ENCODE assay signal across 1 cellular context in the genomic region with DNA sequence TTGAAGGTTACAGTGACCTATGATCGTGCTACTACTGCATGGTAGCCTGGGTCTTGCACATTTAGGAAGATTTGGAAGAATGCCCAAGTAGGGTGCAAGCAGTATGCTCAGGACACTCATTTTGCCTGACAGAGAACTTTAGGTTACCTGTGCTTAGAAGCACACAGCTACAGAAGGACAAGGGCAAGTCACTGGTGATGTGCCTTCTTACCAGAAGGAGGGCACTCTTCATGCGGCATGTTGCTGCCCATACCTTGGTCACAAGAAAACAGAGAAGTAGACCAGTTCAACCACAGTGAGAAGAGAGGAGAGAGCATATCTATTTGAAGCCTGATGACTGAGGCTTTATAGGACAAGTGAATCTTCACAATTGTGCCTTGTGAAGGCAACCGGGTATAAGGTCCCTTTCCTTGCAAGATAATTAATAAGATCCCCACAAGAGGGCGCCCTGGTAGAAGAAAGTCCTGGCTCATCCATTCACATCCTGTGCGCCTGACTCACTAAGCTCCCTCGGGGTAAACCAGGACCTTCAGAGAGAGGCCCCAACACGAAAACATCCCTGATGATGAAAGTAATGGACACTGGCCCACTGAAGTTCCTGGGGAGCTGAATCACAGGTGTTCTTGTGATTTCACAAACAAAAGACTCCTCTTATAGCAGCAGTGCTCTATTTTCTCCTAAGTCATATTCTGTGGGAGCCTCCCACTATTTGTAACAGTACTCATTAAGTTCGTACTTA.
TF ChIP-seq lines count a peak whose summit lies in the region.

No MANE protein-coding gene starts in this region.

TF ChIP-seq in H1, 55 proteins besides CTCF, POLR2A, EP300 and RAD21:
- TF ChIP-seq CEBPB (IDR thresholded peaks at IDR 0.05; ENCODE audit: low read depth, low read length) = 0 out of 2 replicates have a peak, but pooled peaks have one; percentile 5
- TF ChIP-seq CBX5 (IDR thresholded peaks at IDR 0.05; ENCODE audit: low read depth, low read length) = no peak
- TF ChIP-seq JUND (IDR thresholded peaks at IDR 0.05; ENCODE audit: low read length) = peak; percentile 63; the same call in 1 of the 2 replicates
- TF ChIP-seq SIX5 (IDR thresholded peaks at IDR 0.05; ENCODE audit: low read depth, low read length) = no peak
- TF ChIP-seq E2F6 (IDR thresholded peaks at IDR 0.05) = no peak
- no peak for TF ChIP-seq POLR2AphosphoS5 (IDR thresholded peaks at IDR 0.05; ENCODE audit: low read depth, low read length)
- no peak for TF ChIP-seq SIN3A (conservative IDR thresholded peaks at IDR 0.05 in 1 of 2, IDR thresholded peaks at IDR 0.05 in 1 of 2; ENCODE audit: low read depth in 1 of 2, low read length in 2 of 2)
- no peak for TF ChIP-seq FOSL1 (IDR thresholded peaks at IDR 0.05; ENCODE audit: insufficient read depth, low read depth, low read length)
- no peak for TF ChIP-seq RBBP5 (IDR thresholded peaks at IDR 0.05; ENCODE audit: borderline replicate concordance, low read depth, low read length)
- no peak for TF ChIP-seq TBP (IDR thresholded peaks at IDR 0.05; ENCODE audit: low read depth, low read length)
- TF ChIP-seq NANOG (IDR thresholded peaks at IDR 0.05; ENCODE audit: insufficient read depth, low read depth, low read length, poor library complexity, severe bottlenecking) = no peak
- TF ChIP-seq YY1 (IDR thresholded peaks at IDR 0.05; ENCODE audit: low read depth, low read length) = peak; percentile 32; the same call in 1 of the 2 replicates
- TF ChIP-seq SP1 (IDR thresholded peaks at IDR 0.05; ENCODE audit: low read depth, low read length) = no peak
- TF ChIP-seq HDAC2 (IDR thresholded peaks at IDR 0.05; ENCODE audit: borderline replicate concordance in 1 of 2, low read depth in 2 of 2, low read length in 2 of 2) = no peak
- no peak for TF ChIP-seq CBX8 (IDR thresholded peaks at IDR 0.05; ENCODE audit: borderline replicate concordance, low read depth, low read length)
- no peak for TF ChIP-seq POU5F1 (IDR thresholded peaks at IDR 0.05; ENCODE audit: low read depth, low read length)
- TF ChIP-seq, protein P1, sequence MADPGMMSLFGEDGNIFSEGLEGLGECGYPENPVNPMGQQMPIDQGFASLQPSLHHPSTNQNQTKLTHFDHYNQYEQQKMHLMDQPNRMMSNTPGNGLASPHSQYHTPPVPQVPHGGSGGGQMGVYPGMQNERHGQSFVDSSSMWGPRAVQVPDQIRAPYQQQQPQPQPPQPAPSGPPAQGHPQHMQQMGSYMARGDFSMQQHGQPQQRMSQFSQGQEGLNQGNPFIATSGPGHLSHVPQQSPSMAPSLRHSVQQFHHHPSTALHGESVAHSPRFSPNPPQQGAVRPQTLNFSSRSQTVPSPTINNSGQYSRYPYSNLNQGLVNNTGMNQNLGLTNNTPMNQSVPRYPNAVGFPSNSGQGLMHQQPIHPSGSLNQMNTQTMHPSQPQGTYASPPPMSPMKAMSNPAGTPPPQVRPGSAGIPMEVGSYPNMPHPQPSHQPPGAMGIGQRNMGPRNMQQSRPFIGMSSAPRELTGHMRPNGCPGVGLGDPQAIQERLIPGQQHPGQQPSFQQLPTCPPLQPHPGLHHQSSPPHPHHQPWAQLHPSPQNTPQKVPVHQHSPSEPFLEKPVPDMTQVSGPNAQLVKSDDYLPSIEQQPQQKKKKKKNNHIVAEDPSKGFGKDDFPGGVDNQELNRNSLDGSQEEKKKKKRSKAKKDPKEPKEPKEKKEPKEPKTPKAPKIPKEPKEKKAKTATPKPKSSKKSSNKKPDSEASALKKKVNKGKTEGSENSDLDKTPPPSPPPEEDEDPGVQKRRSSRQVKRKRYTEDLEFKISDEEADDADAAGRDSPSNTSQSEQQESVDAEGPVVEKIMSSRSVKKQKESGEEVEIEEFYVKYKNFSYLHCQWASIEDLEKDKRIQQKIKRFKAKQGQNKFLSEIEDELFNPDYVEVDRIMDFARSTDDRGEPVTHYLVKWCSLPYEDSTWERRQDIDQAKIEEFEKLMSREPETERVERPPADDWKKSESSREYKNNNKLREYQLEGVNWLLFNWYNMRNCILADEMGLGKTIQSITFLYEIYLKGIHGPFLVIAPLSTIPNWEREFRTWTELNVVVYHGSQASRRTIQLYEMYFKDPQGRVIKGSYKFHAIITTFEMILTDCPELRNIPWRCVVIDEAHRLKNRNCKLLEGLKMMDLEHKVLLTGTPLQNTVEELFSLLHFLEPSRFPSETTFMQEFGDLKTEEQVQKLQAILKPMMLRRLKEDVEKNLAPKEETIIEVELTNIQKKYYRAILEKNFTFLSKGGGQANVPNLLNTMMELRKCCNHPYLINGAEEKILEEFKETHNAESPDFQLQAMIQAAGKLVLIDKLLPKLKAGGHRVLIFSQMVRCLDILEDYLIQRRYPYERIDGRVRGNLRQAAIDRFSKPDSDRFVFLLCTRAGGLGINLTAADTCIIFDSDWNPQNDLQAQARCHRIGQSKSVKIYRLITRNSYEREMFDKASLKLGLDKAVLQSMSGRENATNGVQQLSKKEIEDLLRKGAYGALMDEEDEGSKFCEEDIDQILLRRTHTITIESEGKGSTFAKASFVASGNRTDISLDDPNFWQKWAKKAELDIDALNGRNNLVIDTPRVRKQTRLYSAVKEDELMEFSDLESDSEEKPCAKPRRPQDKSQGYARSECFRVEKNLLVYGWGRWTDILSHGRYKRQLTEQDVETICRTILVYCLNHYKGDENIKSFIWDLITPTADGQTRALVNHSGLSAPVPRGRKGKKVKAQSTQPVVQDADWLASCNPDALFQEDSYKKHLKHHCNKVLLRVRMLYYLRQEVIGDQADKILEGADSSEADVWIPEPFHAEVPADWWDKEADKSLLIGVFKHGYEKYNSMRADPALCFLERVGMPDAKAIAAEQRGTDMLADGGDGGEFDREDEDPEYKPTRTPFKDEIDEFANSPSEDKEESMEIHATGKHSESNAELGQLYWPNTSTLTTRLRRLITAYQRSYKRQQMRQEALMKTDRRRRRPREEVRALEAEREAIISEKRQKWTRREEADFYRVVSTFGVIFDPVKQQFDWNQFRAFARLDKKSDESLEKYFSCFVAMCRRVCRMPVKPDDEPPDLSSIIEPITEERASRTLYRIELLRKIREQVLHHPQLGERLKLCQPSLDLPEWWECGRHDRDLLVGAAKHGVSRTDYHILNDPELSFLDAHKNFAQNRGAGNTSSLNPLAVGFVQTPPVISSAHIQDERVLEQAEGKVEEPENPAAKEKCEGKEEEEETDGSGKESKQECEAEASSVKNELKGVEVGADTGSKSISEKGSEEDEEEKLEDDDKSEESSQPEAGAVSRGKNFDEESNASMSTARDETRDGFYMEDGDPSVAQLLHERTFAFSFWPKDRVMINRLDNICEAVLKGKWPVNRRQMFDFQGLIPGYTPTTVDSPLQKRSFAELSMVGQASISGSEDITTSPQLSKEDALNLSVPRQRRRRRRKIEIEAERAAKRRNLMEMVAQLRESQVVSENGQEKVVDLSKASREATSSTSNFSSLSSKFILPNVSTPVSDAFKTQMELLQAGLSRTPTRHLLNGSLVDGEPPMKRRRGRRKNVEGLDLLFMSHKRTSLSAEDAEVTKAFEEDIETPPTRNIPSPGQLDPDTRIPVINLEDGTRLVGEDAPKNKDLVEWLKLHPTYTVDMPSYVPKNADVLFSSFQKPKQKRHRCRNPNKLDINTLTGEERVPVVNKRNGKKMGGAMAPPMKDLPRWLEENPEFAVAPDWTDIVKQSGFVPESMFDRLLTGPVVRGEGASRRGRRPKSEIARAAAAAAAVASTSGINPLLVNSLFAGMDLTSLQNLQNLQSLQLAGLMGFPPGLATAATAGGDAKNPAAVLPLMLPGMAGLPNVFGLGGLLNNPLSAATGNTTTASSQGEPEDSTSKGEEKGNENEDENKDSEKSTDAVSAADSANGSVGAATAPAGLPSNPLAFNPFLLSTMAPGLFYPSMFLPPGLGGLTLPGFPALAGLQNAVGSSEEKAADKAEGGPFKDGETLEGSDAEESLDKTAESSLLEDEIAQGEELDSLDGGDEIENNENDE (IDR thresholded peaks at IDR 0.05; ENCODE audit: insufficient replicate concordance, low read length) = no peak
- TF ChIP-seq SP4 (IDR thresholded peaks at IDR 0.05; ENCODE audit: low read length) = no peak
- no peak for TF ChIP-seq EZH2 (IDR thresholded peaks at IDR 0.05; ENCODE audit: low read depth, low read length, severe bottlenecking)
TF ChIP-seq in H1: peak in this region for 3.
